ENCODE assay signal across 1 cellular context in genomic region chr1:31633117-31633516, GRCh38.
TF ChIP-seq lines count a peak whose summit lies in the region.

No MANE protein-coding gene starts in this region.

TF ChIP-seq in liver, 16 proteins besides CTCF, POLR2A, EP300 and RAD21 (continued from another document):
- TF ChIP-seq YY1 (IDR thresholded peaks at IDR 0.05) (no peak), FOXA2 (IDR thresholded peaks at IDR 0.05) (no peak), FOXA1 (IDR thresholded peaks at IDR 0.05) (no peak), NR2F2 (IDR thresholded peaks at IDR 0.05) (no peak), RXRA (IDR thresholded peaks at IDR 0.05) (no peak), EGR1 (IDR thresholded peaks at IDR 0.05; ENCODE audit: low read depth in 2 of 2) (no peak), SP1 (IDR thresholded peaks at IDR 0.05) (no peak)
- TF ChIP-seq, protein P1, sequence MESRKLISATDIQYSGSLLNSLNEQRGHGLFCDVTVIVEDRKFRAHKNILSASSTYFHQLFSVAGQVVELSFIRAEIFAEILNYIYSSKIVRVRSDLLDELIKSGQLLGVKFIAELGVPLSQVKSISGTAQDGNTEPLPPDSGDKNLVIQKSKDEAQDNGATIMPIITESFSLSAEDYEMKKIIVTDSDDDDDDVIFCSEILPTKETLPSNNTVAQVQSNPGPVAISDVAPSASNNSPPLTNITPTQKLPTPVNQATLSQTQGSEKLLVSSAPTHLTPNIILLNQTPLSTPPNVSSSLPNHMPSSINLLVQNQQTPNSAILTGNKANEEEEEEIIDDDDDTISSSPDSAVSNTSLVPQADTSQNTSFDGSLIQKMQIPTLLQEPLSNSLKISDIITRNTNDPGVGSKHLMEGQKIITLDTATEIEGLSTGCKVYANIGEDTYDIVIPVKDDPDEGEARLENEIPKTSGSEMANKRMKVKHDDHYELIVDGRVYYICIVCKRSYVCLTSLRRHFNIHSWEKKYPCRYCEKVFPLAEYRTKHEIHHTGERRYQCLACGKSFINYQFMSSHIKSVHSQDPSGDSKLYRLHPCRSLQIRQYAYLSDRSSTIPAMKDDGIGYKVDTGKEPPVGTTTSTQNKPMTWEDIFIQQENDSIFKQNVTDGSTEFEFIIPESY (IDR thresholded peaks at IDR 0.05): no peak
- TF ChIP-seq, protein P2, sequence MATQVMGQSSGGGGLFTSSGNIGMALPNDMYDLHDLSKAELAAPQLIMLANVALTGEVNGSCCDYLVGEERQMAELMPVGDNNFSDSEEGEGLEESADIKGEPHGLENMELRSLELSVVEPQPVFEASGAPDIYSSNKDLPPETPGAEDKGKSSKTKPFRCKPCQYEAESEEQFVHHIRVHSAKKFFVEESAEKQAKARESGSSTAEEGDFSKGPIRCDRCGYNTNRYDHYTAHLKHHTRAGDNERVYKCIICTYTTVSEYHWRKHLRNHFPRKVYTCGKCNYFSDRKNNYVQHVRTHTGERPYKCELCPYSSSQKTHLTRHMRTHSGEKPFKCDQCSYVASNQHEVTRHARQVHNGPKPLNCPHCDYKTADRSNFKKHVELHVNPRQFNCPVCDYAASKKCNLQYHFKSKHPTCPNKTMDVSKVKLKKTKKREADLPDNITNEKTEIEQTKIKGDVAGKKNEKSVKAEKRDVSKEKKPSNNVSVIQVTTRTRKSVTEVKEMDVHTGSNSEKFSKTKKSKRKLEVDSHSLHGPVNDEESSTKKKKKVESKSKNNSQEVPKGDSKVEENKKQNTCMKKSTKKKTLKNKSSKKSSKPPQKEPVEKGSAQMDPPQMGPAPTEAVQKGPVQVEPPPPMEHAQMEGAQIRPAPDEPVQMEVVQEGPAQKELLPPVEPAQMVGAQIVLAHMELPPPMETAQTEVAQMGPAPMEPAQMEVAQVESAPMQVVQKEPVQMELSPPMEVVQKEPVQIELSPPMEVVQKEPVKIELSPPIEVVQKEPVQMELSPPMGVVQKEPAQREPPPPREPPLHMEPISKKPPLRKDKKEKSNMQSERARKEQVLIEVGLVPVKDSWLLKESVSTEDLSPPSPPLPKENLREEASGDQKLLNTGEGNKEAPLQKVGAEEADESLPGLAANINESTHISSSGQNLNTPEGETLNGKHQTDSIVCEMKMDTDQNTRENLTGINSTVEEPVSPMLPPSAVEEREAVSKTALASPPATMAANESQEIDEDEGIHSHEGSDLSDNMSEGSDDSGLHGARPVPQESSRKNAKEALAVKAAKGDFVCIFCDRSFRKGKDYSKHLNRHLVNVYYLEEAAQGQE (IDR thresholded peaks at IDR 0.05): no peak
